Comparison of ENCODE assay signal across 18 cellular contexts in genomic region chr2:133303150-133303549, GRCh38.
DNase-seq lines count a peak whose midpoint lies in the region; ATAC-seq and TF ChIP-seq lines count a peak whose summit lies in the region.
"Had no signal": no experiment of that assay in that cellular context is flagged by ENCODE, and none has a peak within 500 bp of the region (broad histone marks: within the 10 kb centered on the region; RNA-seq: fewer than 3 reads in every experiment).

No MANE protein-coding gene starts in this region.

- no peaks in the 10 kb centered on the region for H3K27me3 ChIP-seq in PC-3 (ENCODE audit: low read length)
- H3K27me3 ChIP-seq: body of pancreas, foreskin keratinocyte, SJCRH30, suprapubic skin, uterus had no signal

- in situ Hi-C loops in Caki2 (cut with HindIII; ENCODE audit: low pct_unique_long_range_greater_than_20kb, low sequenced_read_pairs): no loop called here

- H3K36me3 ChIP-seq in PC-3 (ENCODE audit: low read depth, low read length): no peaks in the 10 kb centered on the region
- H3K36me3 ChIP-seq: SJCRH30, suprapubic skin, uterus had no signal

- peak; percentile 92 for ATAC-seq in PC-3
- no peak for ATAC-seq in HG02571 (IDR thresholded peaks at IDR 0.05; ENCODE audit: unreplicated experiment)
- ATAC-seq in GM18907 (IDR thresholded peaks at IDR 0.05; ENCODE audit: unreplicated experiment): no peak
- ATAC-seq: body of pancreas, foreskin keratinocyte, Panc1 had no signal

- H3K4me2 ChIP-seq in PC-3 (ENCODE audit: low read length): peak overlapping the region; percentile 18; the same call in 1 of the 2 replicates

- peaks cover 4% of the 10 kb centered on the region; the same call in 1 of the 2 replicates for H3K4me1 ChIP-seq in PC-3 (ENCODE audit: insufficient read depth, low read length)
- H3K4me1 ChIP-seq: body of pancreas, foreskin keratinocyte, SJCRH30, suprapubic skin, uterus had no signal

- CTCF ChIA-PET in PC-3 (lab: Charles Lee): no interaction called here

- POLR2A ChIA-PET in PC-3 (lab: Charles Lee; ENCODE audit: unreplicated experiment): no interaction called here

- H3K9me2 ChIP-seq in PC-3 (replicated peaks; ENCODE audit: low read length): no peaks in the 10 kb centered on the region

- no peaks in the 10 kb centered on the region for H3F3A ChIP-seq in PC-3 (ENCODE audit: low read length, unreplicated experiment)

- no peak overlapping the region for H3K9ac ChIP-seq in PC-3 (ENCODE audit: low read length)

- H3K4me3 ChIP-seq in PC-3 (ENCODE audit: low read length): no peak overlapping the region
- H3K4me3 ChIP-seq in epithelial cell of esophagus (ENCODE audit: low read length): no peak overlapping the region
- H3K4me3 ChIP-seq: body of pancreas, coronary artery, SJCRH30, suprapubic skin, uterus had no signal

- no TSS peak for BruUV-seq in PC-3 (replicated peaks; lab: Mats Ljungman, UMichigan)

- intact Hi-C loops in PC-3 (cut with micrococcal nuclease): no loop called here

- no peaks in the 10 kb centered on the region for H3K79me2 ChIP-seq in PC-3 (ENCODE audit: low read length)

- H2AFZ ChIP-seq in PC-3 (ENCODE audit: low read length): no peak overlapping the region

- no peak for TF ChIP-seq CTCF in PC-3 (conservative IDR thresholded peaks at IDR 0.05; ENCODE audit: low read depth, low read length)
- no peak for TF ChIP-seq CTCF in epithelial cell of esophagus (IDR thresholded peaks at IDR 0.05; ENCODE audit: insufficient read depth, low read depth, low read length, missing control alignments)

- 0 out of 2 replicates have a peak overlapping the region, but pooled peaks have one; percentile 14 for H3K27ac ChIP-seq in PC-3 (ENCODE audit: low read length)
- H3K27ac ChIP-seq: body of pancreas, coronary artery, foreskin keratinocyte, SJCRH30, suprapubic skin, uterus had no signal

- no peaks in the 10 kb centered on the region for H4K20me1 ChIP-seq in PC-3 (ENCODE audit: low read length)

- no peaks in the 10 kb centered on the region for H3K9me3 ChIP-seq in PC-3 (ENCODE audit: low read length)
- H3K9me3 ChIP-seq: body of pancreas, SJCRH30, suprapubic skin, uterus had no signal

- DNase-seq in Caki2 (ENCODE audit: low read depth) (peak; percentile 19), PC-3 (peak; percentile 79), epithelial cell of esophagus (ENCODE audit: low read depth) (peak; percentile 62), kidney glomerular epithelial cell (lab: John Stamatoyannopoulos, UW) (peak; percentile 5), ureter (ENCODE audit: low spot score) (no peak)
- DNase-seq: activated CD8-positive, alpha-beta memory T cell treated with anti-CD3 and anti-CD28 coated beads, Interleukin-2, amount 50 U/mL, for 4 hours; body of pancreas; kidney; NCI-H1436; NCI-H510A; SJCRH30; uterus had no signal
